Comparison of ENCODE assay signal across 8 cellular contexts in genomic region chr12:12333980-12334709, GRCh38. TPM values are rescaled to one million over a fixed set of nuclear protein-coding genes. Genes with fewer than 3 reads are reported as not detected.
DNase-seq lines count a peak whose midpoint lies in the region; TF ChIP-seq lines count a peak whose summit lies in the region.

No MANE protein-coding gene starts in this region.

- H3K4me3 ChIP-seq in cardiac muscle cell: no peak overlapping the region
- H3K4me3 ChIP-seq in skeletal muscle satellite cell (ENCODE audit: low read length): no peak overlapping the region

- H3K9me3 ChIP-seq in cardiac muscle cell (ENCODE audit: low read depth) (no peaks in the 10 kb centered on the region), skeletal muscle satellite cell (replicated peaks; ENCODE audit: low read length) (no peaks in the 10 kb centered on the region)

- TF ChIP-seq CTCF in cardiac muscle cell (IDR thresholded peaks at IDR 0.05; ENCODE audit: low read depth, low read length): peak; percentile 75

- H3K27me3 ChIP-seq in cardiac muscle cell (no peaks in the 10 kb centered on the region), skeletal muscle satellite cell (ENCODE audit: control insufficient read depth, insufficient read depth, low read length) (peaks cover 8% of the 10 kb centered on the region)

- TF ChIP-seq EP300 in Ishikawa (IDR thresholded peaks at IDR 0.05; ENCODE audit: borderline replicate concordance): no peak

- H3K27ac ChIP-seq in cardiac muscle cell: no peak overlapping the region

- H3K4me2 ChIP-seq in skeletal muscle satellite cell (ENCODE audit: low read length): peak overlapping the region; percentile 51

- H3K4me1 ChIP-seq in cardiac muscle cell (ENCODE audit: low read depth) (no peaks in the 10 kb centered on the region), skeletal muscle satellite cell (ENCODE audit: control insufficient read depth, insufficient read depth, low read length) (peaks cover 12% of the 10 kb centered on the region)

- peak; percentile 86 for TF ChIP-seq RAD21 in Ishikawa (IDR thresholded peaks at IDR 0.05; ENCODE audit: low read depth)

- no peaks in the 10 kb centered on the region for H3K36me3 ChIP-seq in cardiac muscle cell
- no peaks in the 10 kb centered on the region for H3K36me3 ChIP-seq in skeletal muscle satellite cell (ENCODE audit: insufficient read depth, low read length)

- H3K9ac ChIP-seq in skeletal muscle satellite cell (ENCODE audit: low read depth, low read length): no peak overlapping the region

- DNase-seq in NCI-H2227 (lab: John Stamatoyannopoulos, UW; ENCODE audit: unreplicated experiment) (peak; percentile 27), NCI-H2227 treated with DMSO at 0.1 percent for 48 hours (lab: John Stamatoyannopoulos, UW) (no peak), SHP77 treated with DMSO at 0.1 percent for 48 hours (lab: John Stamatoyannopoulos, UW) (peak; percentile 15), cardiac muscle cell (ENCODE audit: low read depth in 1 of 2, low spot score in 1 of 2) (peak; percentile 63 to 68), KG1 (lab: John Stamatoyannopoulos, UW) (no peak)
- peak; percentile 64 for DNase-seq in activated naive CD4-positive, alpha-beta T cell treated with Interleukin-2 at 50 U/mL for 16 hours

TF ChIP-seq in Ishikawa, 13 proteins besides CTCF, POLR2A, EP300 and RAD21:
- TF ChIP-seq YY1 (IDR thresholded peaks at IDR 0.05; ENCODE audit: low read depth): no peak
- no peak for TF ChIP-seq EGR1 (IDR thresholded peaks at IDR 0.05)
- TF ChIP-seq ZBTB7A (IDR thresholded peaks at IDR 0.05; ENCODE audit: low read depth): no peak
- TF ChIP-seq TEAD4 (IDR thresholded peaks at IDR 0.05): no peak
- TF ChIP-seq USF1 (IDR thresholded peaks at IDR 0.05): no peak
- no peak for TF ChIP-seq NFIC (IDR thresholded peaks at IDR 0.05)

RNA-seq across cellular contexts. Expression of gene MANSC1, which starts 15.9 kb away (rescaled TPM):
- total RNA-seq in cardiac muscle cell: 1.8 and 2.6 TPM in 2 replicates
- polyA plus RNA-seq in cardiac muscle cell: 5.3 and 7.3 TPM in 2 replicates
- total RNA-seq in skeletal muscle satellite cell (2012; rRNA removed): 2.0 and 2.4 TPM in 2 replicates

RNA-seq across cellular contexts. Expression of gene BORCS5, which starts 22.7 kb away (rescaled TPM):
- 9.2 and 10.9 TPM in 2 replicates for total RNA-seq in cardiac muscle cell
- polyA plus RNA-seq in cardiac muscle cell: 17.3 and 29.7 TPM in 2 replicates
- total RNA-seq in skeletal muscle satellite cell (2012; rRNA removed): 14.0 and 19.3 TPM in 2 replicates

Comparison
In these comparisons a context has a peak if more than half of its experiments do, and no peak if none do; other contexts are left out.
1. DNase-seq: peak in NCI-H2227 (single experiment), SHP77 treated with DMSO at 0.1 percent for 48 hours (single experiment), activated naive CD4-positive, alpha-beta T cell treated with Interleukin-2 at 50 U/mL for 16 hours (single experiment) and cardiac muscle cell (2 of 2); none in NCI-H2227 treated with DMSO at 0.1 percent for 48 hours (single experiment) and KG1 (single experiment).